In the genomic region with DNA sequence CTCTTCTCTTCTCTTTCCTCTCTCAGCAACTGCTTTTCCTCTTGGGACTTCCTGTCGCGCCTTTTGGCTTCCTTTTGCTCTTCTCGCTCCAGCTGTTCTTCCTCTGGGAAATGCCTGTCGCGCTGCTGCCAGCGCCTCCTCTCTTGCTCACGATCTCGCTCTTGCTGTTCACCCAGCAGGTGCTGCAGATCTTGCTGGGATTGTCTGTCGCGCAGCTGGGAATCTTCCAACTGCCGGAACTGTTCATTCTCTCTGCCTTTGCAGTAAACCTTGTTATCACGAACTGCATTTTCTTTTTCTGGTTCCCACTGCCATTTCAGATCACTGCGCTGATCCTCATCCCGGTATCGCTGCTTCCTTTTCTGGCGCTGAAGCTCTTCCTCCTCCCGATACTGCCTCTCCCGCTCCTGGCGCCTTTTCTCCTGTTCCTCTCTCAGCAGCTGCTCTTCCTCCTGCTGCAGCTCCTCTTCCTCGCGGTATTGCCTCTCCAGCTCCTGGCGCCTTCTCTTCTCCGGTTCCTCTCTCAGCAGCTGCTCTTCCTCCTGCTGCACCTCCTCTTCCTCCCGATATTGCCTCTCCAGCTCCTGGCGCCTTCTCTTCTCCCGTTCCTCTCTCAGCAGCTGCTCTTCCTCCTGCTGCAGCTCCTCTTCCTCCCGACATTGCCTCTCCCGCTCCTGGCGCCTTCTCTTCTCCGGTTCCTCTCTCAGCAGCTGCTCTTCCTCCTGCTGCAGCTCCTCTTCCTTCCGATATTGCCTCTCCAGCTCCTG, we compare ENCODE assay signal across 1 cellular context.
TF ChIP-seq lines count a peak whose summit lies in the region.

No MANE protein-coding gene starts in this region.

TF ChIP-seq in H1, 55 proteins besides CTCF, POLR2A, EP300 and RAD21:
- no peak for TF ChIP-seq SRF (IDR thresholded peaks at IDR 0.05; ENCODE audit: low read depth, low read length)
- TF ChIP-seq CHD2 (IDR thresholded peaks at IDR 0.05; ENCODE audit: low read length), result no peak
- TF ChIP-seq SIRT6 (IDR thresholded peaks at IDR 0.05; ENCODE audit: low read length), result no peak
- no peak for TF ChIP-seq EZH2 (IDR thresholded peaks at IDR 0.05; ENCODE audit: low read depth, low read length, severe bottlenecking)
